ENCODE assay signal across 15 cellular contexts in genomic region chr2:109382236-109382930, GRCh38.
DNase-seq lines count a peak whose midpoint lies in the region; ATAC-seq, FAIRE-seq and TF ChIP-seq lines count a peak whose summit lies in the region.
"Had no signal": no experiment of that assay in that cellular context is flagged by ENCODE, and none has a peak within 500 bp of the region (broad histone marks: within the 10 kb centered on the region; RNA-seq: fewer than 3 reads in every experiment).

No MANE protein-coding gene starts in this region.

- H3K4me2 ChIP-seq in BLaER1 treated with 17β-estradiol and CSF1 and Interleukin-3, amounts not matched to agents 10 nM and 100 nM = peak overlapping the region; percentile 12 to 73 (median 51); a peak in 19 of 22 replicates
- H3K4me2 ChIP-seq in fibroblast of lung (ENCODE audit: extremely low read depth, insufficient read depth, low read length) = peak overlapping the region; percentile 66

- H3K36me3 ChIP-seq in BLaER1 treated with 17β-estradiol and CSF1 and Interleukin-3, amounts not matched to agents 10 nM and 100 nM = peaks cover 0 to 84% (median 28%) of the 10 kb centered on the region in 11 experiments; a peak in 16 of 22 replicates
- no peaks in the 10 kb centered on the region for H3K36me3 ChIP-seq in RWPE2 (ENCODE audit: low read depth)
- no peaks in the 10 kb centered on the region for H3K36me3 ChIP-seq in fibroblast of lung (ENCODE audit: control insufficient read depth, insufficient read depth, low read length)
- H3K36me3 ChIP-seq in psoas muscle (ENCODE audit: insufficient read depth in 1 of 2, low read depth in 1 of 2) = no peaks in the 10 kb centered on the region

- DNase-seq in RWPE2 (ENCODE audit: low spot score) (peak; percentile 33), fibroblast of lung (ENCODE audit: low read depth in 2 of 2) (no peak), psoas muscle (peak in 1 of 2 donors; percentile 40), GM03348 (ENCODE audit: low spot score) (no peak), NCI-H1694 (lab: John Stamatoyannopoulos, UW) (no peak), HTR-8/SVneo (ENCODE audit: insufficient read length, low spot score) (no peak)
- DNase-seq: central memory CD4-positive, alpha-beta T cell; KBM-7; midbrain had no signal

- TF ChIP-seq CTCF in RWPE2 (IDR thresholded peaks at IDR 0.05; ENCODE audit: poor library complexity, severe bottlenecking) (no peak), fibroblast of lung (conservative IDR thresholded peaks at IDR 0.05 in 1 of 2, IDR thresholded peaks at IDR 0.05 in 1 of 2; ENCODE audit: low read depth in 1 of 2, low read length in 2 of 2) (no peak), psoas muscle (IDR thresholded peaks at IDR 0.05) (no peak)

- peaks cover 15 to 100% (median 100%) of the 10 kb centered on the region in 11 experiments; a peak in 21 of 22 replicates for H4K20me1 ChIP-seq in BLaER1 treated with 17β-estradiol and CSF1 and Interleukin-3, amounts not matched to agents 10 nM and 100 nM
- no peaks in the 10 kb centered on the region for H4K20me1 ChIP-seq in fibroblast of lung (ENCODE audit: control insufficient read depth, extremely low read depth, insufficient read depth, low read length)

- no peaks in the 10 kb centered on the region for H3K79me2 ChIP-seq in fibroblast of lung (ENCODE audit: control insufficient read depth, insufficient read depth, low read length)

- no peaks in the 10 kb centered on the region for H3K27me3 ChIP-seq in BLaER1 treated with 17β-estradiol and CSF1 and Interleukin-3, amounts not matched to agents 10 nM and 100 nM
- no peaks in the 10 kb centered on the region for H3K27me3 ChIP-seq in RWPE2 (ENCODE audit: insufficient read depth, poor library complexity, severe bottlenecking)
- H3K27me3 ChIP-seq in fibroblast of lung (ENCODE audit: control insufficient read depth, insufficient read depth, low read length) = no peaks in the 10 kb centered on the region
- no peaks in the 10 kb centered on the region for H3K27me3 ChIP-seq in psoas muscle (ENCODE audit: insufficient read depth in 3 of 3, low read length in 2 of 3)

- no peak overlapping the region for H3K4me3 ChIP-seq in BLaER1 treated with 17β-estradiol and CSF1 and Interleukin-3, amounts not matched to agents 10 nM and 100 nM
- H3K4me3 ChIP-seq in RWPE2 (ENCODE audit: severe bottlenecking) (no peak overlapping the region), fibroblast of lung (replicated peaks in 1 of 4; ENCODE audit: control extremely low read depth in 1 of 4, insufficient read depth in 1 of 4, low read depth in 3 of 4, low read length in 4 of 4) (no peak overlapping the region), psoas muscle (no peak overlapping the region)

- ATAC-seq in RWPE2 (ENCODE audit: low read depth) (no peak), psoas muscle (no peak), GM18519 (IDR thresholded peaks at IDR 0.05; ENCODE audit: low FRiP score, unreplicated experiment) (no peak)
- ATAC-seq: activated CD4-positive, CD25-positive, alpha-beta regulatory T cell treated with anti-CD3 and anti-CD28 coated beads, Interleukin-2, amount 50 U/mL, for 24 hours; stimulated activated naive CD8-positive, alpha-beta T cell treated with anti-CD3 and anti-CD28 coated beads, Interleukin-15, amount 100 ng/mL, for 72 hours had no signal

- FAIRE-seq in HTR-8/SVneo (lab: Jason Lieb, UNC) = no peak
- FAIRE-seq: D721Med, GM18507 had no signal

- intact Hi-C loops in psoas muscle (cut with DNase I) = loop anchor here (5.0 kb wide), 4 partner anchors 40 to 115 kb away; no protein-coding TSS in a partner anchor

- no peaks in the 10 kb centered on the region for H3K9me3 ChIP-seq in BLaER1 treated with 17β-estradiol and CSF1 and Interleukin-3, amounts not matched to agents 10 nM and 100 nM (replicated peaks in 1 of 11)
- H3K9me3 ChIP-seq in RWPE2 (ENCODE audit: severe bottlenecking) (no peaks in the 10 kb centered on the region), fibroblast of lung (ENCODE audit: control insufficient read depth, insufficient read depth, low read depth, low read length) (no peaks in the 10 kb centered on the region), psoas muscle (no peaks in the 10 kb centered on the region)

- peaks cover 10 to 49% (median 45%) of the 10 kb centered on the region in 10 experiments; a peak in 19 of 20 replicates for H3K4me1 ChIP-seq in BLaER1 treated with 17β-estradiol and CSF1 and Interleukin-3, amounts not matched to agents 10 nM and 100 nM
- H3K4me1 ChIP-seq in RWPE2 (ENCODE audit: insufficient read depth, poor library complexity, severe bottlenecking) (no peaks in the 10 kb centered on the region), fibroblast of lung (ENCODE audit: control insufficient read depth, extremely low read depth, insufficient read depth, low read length) (peaks cover 13% of the 10 kb centered on the region), psoas muscle (peaks cover 44% of the 10 kb centered on the region)

- 60 to 73% (median 62%) methylated on average over 10 of the region's 10 CpGs for WGBS in psoas muscle, 3 donors

- no peak overlapping the region for H2AFZ ChIP-seq in fibroblast of lung (ENCODE audit: low read length)

- H3K27ac ChIP-seq in BLaER1 treated with 17β-estradiol and CSF1 and Interleukin-3, amounts not matched to agents 10 nM and 100 nM = no peak overlapping the region
- H3K27ac ChIP-seq in RWPE2 (ENCODE audit: poor library complexity, severe bottlenecking) (no peak overlapping the region), fibroblast of lung (ENCODE audit: insufficient read depth, low read length) (no peak overlapping the region), psoas muscle (peak overlapping the region; percentile 82)

- 0 out of 22 replicates have a peak overlapping the region, but pooled peaks of 1 of the 11 experiments have one; percentile 5 for H3K9ac ChIP-seq in BLaER1 treated with 17β-estradiol and CSF1 and Interleukin-3, amounts not matched to agents 10 nM and 100 nM
- no peak overlapping the region for H3K9ac ChIP-seq in fibroblast of lung (ENCODE audit: insufficient read depth, low read length)
